Comparison of ENCODE assay signal across 9 cellular contexts in the genomic region with DNA sequence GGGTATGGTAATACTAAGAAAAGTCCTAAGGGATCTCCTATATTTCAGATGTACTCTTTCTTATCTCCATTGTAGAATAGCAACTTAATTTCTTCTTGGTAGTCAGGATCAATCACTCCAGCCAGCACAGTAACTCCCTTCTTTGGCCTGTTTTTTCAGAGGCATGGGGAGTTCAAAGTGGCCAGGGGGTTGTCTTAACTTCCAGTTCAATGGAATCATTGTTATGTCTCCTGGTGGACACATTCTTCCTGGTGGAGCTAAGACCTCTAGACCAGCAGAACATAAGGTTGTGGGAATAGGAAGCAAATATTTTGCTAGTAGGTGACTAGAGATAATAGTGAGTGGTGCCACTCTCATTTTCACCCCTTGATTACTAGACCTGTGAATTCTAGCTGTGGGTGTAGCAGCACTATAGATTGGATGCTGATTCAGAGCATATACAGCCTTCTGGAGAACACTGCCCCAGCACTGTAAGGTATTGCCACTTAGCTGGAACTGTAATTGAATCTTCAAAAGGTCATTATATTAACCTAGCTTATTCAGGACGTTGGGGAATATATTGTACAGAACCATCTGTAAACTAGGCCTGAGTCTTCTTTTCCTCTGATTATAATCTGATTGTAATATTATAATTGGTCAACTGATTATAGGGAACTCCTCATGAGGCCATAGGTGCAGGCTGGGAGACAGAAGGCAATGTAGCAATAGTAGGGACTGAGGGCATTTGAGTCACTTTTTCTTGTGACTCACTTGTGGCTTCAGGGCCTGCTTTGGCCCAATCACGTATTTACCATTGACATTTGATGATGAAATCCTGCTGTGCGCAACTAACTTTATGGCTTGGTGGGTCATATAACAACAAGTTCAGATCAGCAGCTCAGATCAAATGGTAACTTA.
A peak's percentile ranks its signal among the peaks of the same experiment; 100 is the strongest.
DNase-seq lines count a peak whose midpoint lies in the region; ATAC-seq and TF ChIP-seq lines count a peak whose summit lies in the region.
"Had no signal": no experiment of that assay in that cellular context is flagged by ENCODE, and none has a peak within 500 bp of the region (broad histone marks: within the 10 kb centered on the region; RNA-seq: fewer than 3 reads in every experiment).

No MANE protein-coding gene starts in this region.

- no peaks in the 10 kb centered on the region for H3K9me3 ChIP-seq in esophagus squamous epithelium

- H3K4me3 ChIP-seq in cardiac fibroblast (replicated peaks in 1 of 2; ENCODE audit: low read depth in 2 of 2, low read length in 2 of 2) (no peak overlapping the region), esophagus squamous epithelium (no peak overlapping the region)

- TF ChIP-seq POLR2A in esophagus squamous epithelium (IDR thresholded peaks at IDR 0.05), result no peak

- intact Hi-C loops in esophagus squamous epithelium (cut with DNase I), result no loop called here

- WGBS in esophagus squamous epithelium, 2 donors, result 25 to 43% methylated on average over 3 of the region's 3 CpGs

- no peaks in the 10 kb centered on the region for H3K4me1 ChIP-seq in esophagus squamous epithelium

- no peaks in the 10 kb centered on the region for H3K36me3 ChIP-seq in esophagus squamous epithelium

- no peak for ATAC-seq in HG03159 (IDR thresholded peaks at IDR 0.05; ENCODE audit: unreplicated experiment)
- no peak for ATAC-seq in GM18517 (IDR thresholded peaks at IDR 0.05; ENCODE audit: unreplicated experiment)

- H3K27me3 ChIP-seq in esophagus squamous epithelium, result no peaks in the 10 kb centered on the region

- DNase-seq in NK-92 treated with Interleukin-12 subunit alpha and Interleukin-12 subunit beta, amount 100 ng/mL, for 24 hours (lab: John Stamatoyannopoulos, UW), result peak; percentile 49
- no peak for DNase-seq in NK-92 (lab: John Stamatoyannopoulos, UW; ENCODE audit: unreplicated experiment)
- peak; percentile 69 for DNase-seq in NCI-H69 (lab: John Stamatoyannopoulos, UW)
- DNase-seq in cardiac fibroblast (ENCODE audit: low read depth in 2 of 2), result peak; percentile 77 to 98
- DNase-seq in smooth muscle cell of the brain vasculature (ENCODE audit: low read depth, low spot score), result peak; percentile 29
- no peak for DNase-seq in esophagus squamous epithelium (lab: John Stamatoyannopoulos, UW)
- DNase-seq: NCI-H1436 treated with DMSO at 0.1 percent for 48 hours had no signal

- H3K27ac ChIP-seq in esophagus squamous epithelium, result no peak overlapping the region

- TF ChIP-seq CTCF in cardiac fibroblast (IDR thresholded peaks at IDR 0.05; ENCODE audit: low read depth, low read length), result no peak
- TF ChIP-seq CTCF in esophagus squamous epithelium (IDR thresholded peaks at IDR 0.05), result no peak

Comparison
In these comparisons a context has a peak if more than half of its experiments do, and no peak if none do; other contexts are left out.
1. DNase-seq: peak in NK-92 treated with Interleukin-12 subunit alpha and Interleukin-12 subunit beta, amount 100 ng/mL, for 24 hours (single experiment), NCI-H69 (single experiment), cardiac fibroblast (2 of 2) and smooth muscle cell of the brain vasculature (single experiment); none in NK-92 (single experiment) and esophagus squamous epithelium (single experiment).